Comparison of ENCODE assay signal across 11 cellular contexts in genomic region chr12:43988838-43989560, GRCh38.
DNase-seq lines count a peak whose midpoint lies in the region; ATAC-seq and TF ChIP-seq lines count a peak whose summit lies in the region.
"Had no signal": no experiment of that assay in that cellular context is flagged by ENCODE, and none has a peak within 500 bp of the region (broad histone marks: within the 10 kb centered on the region; RNA-seq: fewer than 3 reads in every experiment).

No MANE protein-coding gene starts in this region.

- H3K9me3 Mint-ChIP-seq in activated T-helper 1 cell treated with anti-CD3 and anti-CD28 coated beads, Interleukin-12 subunit alpha, Interleukin-12 subunit beta, Interleukin-2, Interleukin-4 antibody, amounts not matched to agents 30 ng/mL and 10 ng/mL and 1 ng/mL, durations not matched to agents 14 hours and 24 hours and 36 hours: no peaks in the 10 kb centered on the region

- peak; percentile 7 to 37 for DNase-seq in fibroblast of lung (ENCODE audit: low read depth in 2 of 2)
- no peak for DNase-seq in activated effector memory CD4-positive, alpha-beta T cell treated with Interleukin-2 at 50 U/mL for 16 hours
- no peak for DNase-seq in ACHN
- no peak for DNase-seq in stimulated activated CD4-positive, alpha-beta T cell treated with anti-CD3 and anti-CD28 coated beads, Interleukin-2, amount 100 ng/mL, for 24 hours
- no peak for DNase-seq in activated T-helper 1 cell treated with anti-CD3 and anti-CD28 coated beads, Interleukin-12 subunit alpha, Interleukin-12 subunit beta, Interleukin-2, Interleukin-4 antibody, amounts not matched to agents 30 ng/mL and 10 ng/mL and 1 ng/mL, durations not matched to agents 14 hours and 24 hours and 36 hours (ENCODE audit: low spot score)
- DNase-seq: NCI-H1436, occipital lobe, T-helper 17 cell had no signal

- H2AFZ ChIP-seq in fibroblast of lung (ENCODE audit: low read length): no peak overlapping the region

- H3K4me1 ChIP-seq in fibroblast of lung (ENCODE audit: control insufficient read depth, extremely low read depth, insufficient read depth, low read length): no peaks in the 10 kb centered on the region

- H3K9ac ChIP-seq in fibroblast of lung (ENCODE audit: insufficient read depth, low read length): no peak overlapping the region

- no peak overlapping the region for H3K27ac Mint-ChIP-seq in activated T-helper 1 cell treated with anti-CD3 and anti-CD28 coated beads, Interleukin-12 subunit alpha, Interleukin-12 subunit beta, Interleukin-2, Interleukin-4 antibody, amounts not matched to agents 30 ng/mL and 10 ng/mL and 1 ng/mL, durations not matched to agents 14 hours and 24 hours and 36 hours
- H3K27ac Mint-ChIP-seq: T-helper 17 cell had no signal

- peak overlapping the region; percentile 51 for H3K4me2 ChIP-seq in fibroblast of lung (ENCODE audit: extremely low read depth, insufficient read depth, low read length)

- no peak overlapping the region for H3K4me3 ChIP-seq in fibroblast of lung (replicated peaks in 1 of 4; ENCODE audit: control extremely low read depth in 1 of 4, insufficient read depth in 1 of 4, low read depth in 3 of 4, low read length in 4 of 4)

- H3K27ac ChIP-seq in fibroblast of lung (ENCODE audit: insufficient read depth, low read length): no peak overlapping the region

- H3K4me1 Mint-ChIP-seq in activated T-helper 1 cell treated with anti-CD3 and anti-CD28 coated beads, Interleukin-12 subunit alpha, Interleukin-12 subunit beta, Interleukin-2, Interleukin-4 antibody, amounts not matched to agents 30 ng/mL and 10 ng/mL and 1 ng/mL, durations not matched to agents 14 hours and 24 hours and 36 hours (ENCODE audit: low read depth): peaks cover 8% of the 10 kb centered on the region

- H3K36me3 Mint-ChIP-seq in activated T-helper 1 cell treated with anti-CD3 and anti-CD28 coated beads, Interleukin-12 subunit alpha, Interleukin-12 subunit beta, Interleukin-2, Interleukin-4 antibody, amounts not matched to agents 30 ng/mL and 10 ng/mL and 1 ng/mL, durations not matched to agents 14 hours and 24 hours and 36 hours (ENCODE audit: low read depth): no peaks in the 10 kb centered on the region

- H3K9me3 ChIP-seq in fibroblast of lung (ENCODE audit: control insufficient read depth, insufficient read depth, low read depth, low read length): no peaks in the 10 kb centered on the region

- H3K36me3 ChIP-seq in fibroblast of lung (ENCODE audit: control insufficient read depth, insufficient read depth, low read length): no peaks in the 10 kb centered on the region

- H3K27me3 ChIP-seq in fibroblast of lung (ENCODE audit: control insufficient read depth, insufficient read depth, low read length): no peaks in the 10 kb centered on the region

- no peaks in the 10 kb centered on the region for H3K79me2 ChIP-seq in fibroblast of lung (ENCODE audit: control insufficient read depth, insufficient read depth, low read length)

- TF ChIP-seq CTCF in fibroblast of lung (conservative IDR thresholded peaks at IDR 0.05 in 1 of 2, IDR thresholded peaks at IDR 0.05 in 1 of 2; ENCODE audit: low read depth in 1 of 2, low read length in 2 of 2): no peak

- H3K27me3 Mint-ChIP-seq in activated T-helper 1 cell treated with anti-CD3 and anti-CD28 coated beads, Interleukin-12 subunit alpha, Interleukin-12 subunit beta, Interleukin-2, Interleukin-4 antibody, amounts not matched to agents 30 ng/mL and 10 ng/mL and 1 ng/mL, durations not matched to agents 14 hours and 24 hours and 36 hours (ENCODE audit: insufficient read depth): no peaks in the 10 kb centered on the region
- H3K27me3 Mint-ChIP-seq: T-helper 17 cell had no signal

- in situ Hi-C loops in ACHN (cut with HindIII; ENCODE audit: low pct_ligation_motif_present, low pct_unique_long_range_greater_than_20kb, low sequenced_read_pairs): no loop called here

- intact Hi-C loops in activated T-helper 1 cell treated with anti-CD3 and anti-CD28 coated beads, Interleukin-12 subunit alpha, Interleukin-12 subunit beta, Interleukin-2, Interleukin-4 antibody, amounts not matched to agents 30 ng/mL and 10 ng/mL and 1 ng/mL, durations not matched to agents 14 hours and 24 hours and 36 hours (cut with micrococcal nuclease): no loop called here

- H4K20me1 ChIP-seq in fibroblast of lung (ENCODE audit: control insufficient read depth, extremely low read depth, insufficient read depth, low read length): no peaks in the 10 kb centered on the region

- ATAC-seq in GM18868 (IDR thresholded peaks at IDR 0.05; ENCODE audit: unreplicated experiment) (peak; percentile 98), GM21717 (IDR thresholded peaks at IDR 0.05; ENCODE audit: unreplicated experiment) (peak; percentile 97), HG03378 (IDR thresholded peaks at IDR 0.05; ENCODE audit: unreplicated experiment) (peak; percentile 98)
- ATAC-seq: T-helper 17 cell had no signal

- H3K4me3 Mint-ChIP-seq in activated T-helper 1 cell treated with anti-CD3 and anti-CD28 coated beads, Interleukin-12 subunit alpha, Interleukin-12 subunit beta, Interleukin-2, Interleukin-4 antibody, amounts not matched to agents 30 ng/mL and 10 ng/mL and 1 ng/mL, durations not matched to agents 14 hours and 24 hours and 36 hours: no peak overlapping the region
- H3K4me3 Mint-ChIP-seq: T-helper 17 cell had no signal

Comparison
In these comparisons a context has a peak if more than half of its experiments do, and no peak if none do; other contexts are left out.
1. DNase-seq: peak in fibroblast of lung (2 of 2); none in activated effector memory CD4-positive, alpha-beta T cell treated with Interleukin-2 at 50 U/mL for 16 hours (single experiment), ACHN (single experiment), stimulated activated CD4-positive, alpha-beta T cell treated with anti-CD3 and anti-CD28 coated beads, Interleukin-2, amount 100 ng/mL, for 24 hours (0 of 2) and activated T-helper 1 cell treated with anti-CD3 and anti-CD28 coated beads, Interleukin-12 subunit alpha, Interleukin-12 subunit beta, Interleukin-2, Interleukin-4 antibody, amounts not matched to agents 30 ng/mL and 10 ng/mL and 1 ng/mL, durations not matched to agents 14 hours and 24 hours and 36 hours (single experiment).
2. Peak in every context shown above with its lines, with median percentiles within 50 percentile points of each other: ATAC-seq.